ENCODE assay signal across 11 cellular contexts in genomic region chr14:70919774-70920173, GRCh38.
DNase-seq lines count a peak whose midpoint lies in the region; ATAC-seq, FAIRE-seq and TF ChIP-seq lines count a peak whose summit lies in the region.
"Had no signal": no experiment of that assay in that cellular context is flagged by ENCODE, and none has a peak within 500 bp of the region (broad histone marks: within the 10 kb centered on the region; RNA-seq: fewer than 3 reads in every experiment).

No MANE protein-coding gene starts in this region.

- H3K4me3 Mint-ChIP-seq in activated naive CD8-positive, alpha-beta T cell treated with anti-CD3 and anti-CD28 coated beads, Interleukin-2, amount 50 U/mL, for 24 hours, result peak overlapping the region; percentile 59

- ATAC-seq in activated naive CD8-positive, alpha-beta T cell treated with anti-CD3 and anti-CD28 coated beads, Interleukin-2, amount 50 U/mL, for 24 hours, result no peak
- ATAC-seq in GM21390 (IDR thresholded peaks at IDR 0.05; ENCODE audit: unreplicated experiment) (no peak), GM21447 (IDR thresholded peaks at IDR 0.05; ENCODE audit: unreplicated experiment) (no peak), GM21360 (IDR thresholded peaks at IDR 0.05; ENCODE audit: unreplicated experiment) (no peak)

- peaks cover 4% of the 10 kb centered on the region for H3K9me3 Mint-ChIP-seq in activated naive CD8-positive, alpha-beta T cell treated with anti-CD3 and anti-CD28 coated beads, Interleukin-2, amount 50 U/mL, for 24 hours
- H3K9me3 Mint-ChIP-seq: naive B cell had no signal

- H3K4me1 Mint-ChIP-seq in activated naive CD8-positive, alpha-beta T cell treated with anti-CD3 and anti-CD28 coated beads, Interleukin-2, amount 50 U/mL, for 24 hours, result peaks cover 90% of the 10 kb centered on the region

- H3K27ac Mint-ChIP-seq in activated naive CD8-positive, alpha-beta T cell treated with anti-CD3 and anti-CD28 coated beads, Interleukin-2, amount 50 U/mL, for 24 hours, result peak overlapping the region; percentile 86

- H3K36me3 Mint-ChIP-seq in activated naive CD8-positive, alpha-beta T cell treated with anti-CD3 and anti-CD28 coated beads, Interleukin-2, amount 50 U/mL, for 24 hours (ENCODE audit: low read depth), result peaks cover 13% of the 10 kb centered on the region

- in situ Hi-C loops in ACHN (cut with HindIII; ENCODE audit: low pct_ligation_motif_present, low pct_unique_long_range_greater_than_20kb, low sequenced_read_pairs), result no loop called here

- no peaks in the 10 kb centered on the region for H3K27me3 Mint-ChIP-seq in activated naive CD8-positive, alpha-beta T cell treated with anti-CD3 and anti-CD28 coated beads, Interleukin-2, amount 50 U/mL, for 24 hours
- H3K27me3 Mint-ChIP-seq: naive B cell had no signal

- FAIRE-seq in H54 (lab: Jason Lieb, UNC), result peak; percentile 84

- DNase-seq in ACHN (peak; percentile 24), H54 (ENCODE audit: insufficient read length, low spot score) (no peak), kidney glomerular epithelial cell (lab: John Stamatoyannopoulos, UW) (peak; percentile 19), DMS79 treated with DMSO at 0.1 percent for 48 hours (lab: John Stamatoyannopoulos, UW) (no peak)
- no peak for DNase-seq in activated naive CD8-positive, alpha-beta T cell treated with anti-CD3 and anti-CD28 coated beads, Interleukin-2, amount 50 U/mL, for 24 hours
- DNase-seq: DMS79, naive B cell, NCI-H510A had no signal

- no peak for TF ChIP-seq POLR2A in H54 (IDR thresholded peaks at IDR 0.05; ENCODE audit: low read depth, low read length)

Comparison
In these comparisons a context has a peak if more than half of its experiments do, and no peak if none do; other contexts are left out.
1. DNase-seq: peak in ACHN (single experiment) and kidney glomerular epithelial cell (single experiment); none in H54 (single experiment), activated naive CD8-positive, alpha-beta T cell treated with anti-CD3 and anti-CD28 coated beads, Interleukin-2, amount 50 U/mL, for 24 hours (single experiment) and DMS79 treated with DMSO at 0.1 percent for 48 hours (single experiment).